ENCODE assay signal across 2 cellular contexts in the genomic region with DNA sequence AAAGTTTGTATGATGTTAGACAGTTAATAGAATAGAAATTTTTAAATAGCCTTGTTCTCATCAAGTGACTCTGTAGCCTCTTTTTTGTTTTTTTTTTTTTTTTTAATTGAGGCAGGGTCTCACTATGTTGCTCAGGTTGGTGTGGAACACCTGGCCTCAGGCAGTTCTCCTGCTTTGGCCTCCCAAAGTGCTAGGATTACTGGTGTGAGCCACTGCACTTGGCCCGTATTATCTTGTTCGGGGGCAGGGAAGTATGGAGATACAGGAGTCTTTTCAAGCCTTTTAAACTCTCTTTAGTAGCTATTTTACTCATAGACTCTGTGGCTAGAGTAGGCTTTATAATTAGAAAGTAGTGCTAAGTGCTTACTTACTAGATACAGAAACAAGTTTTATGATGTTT.
TF ChIP-seq lines count a peak whose summit lies in the region.

No MANE protein-coding gene starts in this region.

TF ChIP-seq in GM23338, 12 proteins besides CTCF, POLR2A, EP300 and RAD21 (continues in another document):
- TF ChIP-seq ZNF114 (CRISPR knock-in tag; IDR thresholded peaks at IDR 0.05) (no peak), POLR2AphosphoS5 (IDR thresholded peaks at IDR 0.05; ENCODE audit: low read depth) (no peak), ZNF331 (CRISPR knock-in tag; IDR thresholded peaks at IDR 0.05; ENCODE audit: low read depth) (no peak), EZH2 (IDR thresholded peaks at IDR 0.05; ENCODE audit: low read depth, unreplicated experiment) (no peak), CREB1 (CRISPR knock-in tag; IDR thresholded peaks at IDR 0.05; ENCODE audit: low read depth) (no peak), STAT1 (IDR thresholded peaks at IDR 0.05; ENCODE audit: unreplicated experiment) (no peak), EZH2phosphoT487 (IDR thresholded peaks at IDR 0.05; ENCODE audit: unreplicated experiment) (no peak)
- TF ChIP-seq, protein P1, sequence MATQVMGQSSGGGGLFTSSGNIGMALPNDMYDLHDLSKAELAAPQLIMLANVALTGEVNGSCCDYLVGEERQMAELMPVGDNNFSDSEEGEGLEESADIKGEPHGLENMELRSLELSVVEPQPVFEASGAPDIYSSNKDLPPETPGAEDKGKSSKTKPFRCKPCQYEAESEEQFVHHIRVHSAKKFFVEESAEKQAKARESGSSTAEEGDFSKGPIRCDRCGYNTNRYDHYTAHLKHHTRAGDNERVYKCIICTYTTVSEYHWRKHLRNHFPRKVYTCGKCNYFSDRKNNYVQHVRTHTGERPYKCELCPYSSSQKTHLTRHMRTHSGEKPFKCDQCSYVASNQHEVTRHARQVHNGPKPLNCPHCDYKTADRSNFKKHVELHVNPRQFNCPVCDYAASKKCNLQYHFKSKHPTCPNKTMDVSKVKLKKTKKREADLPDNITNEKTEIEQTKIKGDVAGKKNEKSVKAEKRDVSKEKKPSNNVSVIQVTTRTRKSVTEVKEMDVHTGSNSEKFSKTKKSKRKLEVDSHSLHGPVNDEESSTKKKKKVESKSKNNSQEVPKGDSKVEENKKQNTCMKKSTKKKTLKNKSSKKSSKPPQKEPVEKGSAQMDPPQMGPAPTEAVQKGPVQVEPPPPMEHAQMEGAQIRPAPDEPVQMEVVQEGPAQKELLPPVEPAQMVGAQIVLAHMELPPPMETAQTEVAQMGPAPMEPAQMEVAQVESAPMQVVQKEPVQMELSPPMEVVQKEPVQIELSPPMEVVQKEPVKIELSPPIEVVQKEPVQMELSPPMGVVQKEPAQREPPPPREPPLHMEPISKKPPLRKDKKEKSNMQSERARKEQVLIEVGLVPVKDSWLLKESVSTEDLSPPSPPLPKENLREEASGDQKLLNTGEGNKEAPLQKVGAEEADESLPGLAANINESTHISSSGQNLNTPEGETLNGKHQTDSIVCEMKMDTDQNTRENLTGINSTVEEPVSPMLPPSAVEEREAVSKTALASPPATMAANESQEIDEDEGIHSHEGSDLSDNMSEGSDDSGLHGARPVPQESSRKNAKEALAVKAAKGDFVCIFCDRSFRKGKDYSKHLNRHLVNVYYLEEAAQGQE (IDR thresholded peaks at IDR 0.05; ENCODE audit: unreplicated experiment): no peak
- TF ChIP-seq, protein P2, sequence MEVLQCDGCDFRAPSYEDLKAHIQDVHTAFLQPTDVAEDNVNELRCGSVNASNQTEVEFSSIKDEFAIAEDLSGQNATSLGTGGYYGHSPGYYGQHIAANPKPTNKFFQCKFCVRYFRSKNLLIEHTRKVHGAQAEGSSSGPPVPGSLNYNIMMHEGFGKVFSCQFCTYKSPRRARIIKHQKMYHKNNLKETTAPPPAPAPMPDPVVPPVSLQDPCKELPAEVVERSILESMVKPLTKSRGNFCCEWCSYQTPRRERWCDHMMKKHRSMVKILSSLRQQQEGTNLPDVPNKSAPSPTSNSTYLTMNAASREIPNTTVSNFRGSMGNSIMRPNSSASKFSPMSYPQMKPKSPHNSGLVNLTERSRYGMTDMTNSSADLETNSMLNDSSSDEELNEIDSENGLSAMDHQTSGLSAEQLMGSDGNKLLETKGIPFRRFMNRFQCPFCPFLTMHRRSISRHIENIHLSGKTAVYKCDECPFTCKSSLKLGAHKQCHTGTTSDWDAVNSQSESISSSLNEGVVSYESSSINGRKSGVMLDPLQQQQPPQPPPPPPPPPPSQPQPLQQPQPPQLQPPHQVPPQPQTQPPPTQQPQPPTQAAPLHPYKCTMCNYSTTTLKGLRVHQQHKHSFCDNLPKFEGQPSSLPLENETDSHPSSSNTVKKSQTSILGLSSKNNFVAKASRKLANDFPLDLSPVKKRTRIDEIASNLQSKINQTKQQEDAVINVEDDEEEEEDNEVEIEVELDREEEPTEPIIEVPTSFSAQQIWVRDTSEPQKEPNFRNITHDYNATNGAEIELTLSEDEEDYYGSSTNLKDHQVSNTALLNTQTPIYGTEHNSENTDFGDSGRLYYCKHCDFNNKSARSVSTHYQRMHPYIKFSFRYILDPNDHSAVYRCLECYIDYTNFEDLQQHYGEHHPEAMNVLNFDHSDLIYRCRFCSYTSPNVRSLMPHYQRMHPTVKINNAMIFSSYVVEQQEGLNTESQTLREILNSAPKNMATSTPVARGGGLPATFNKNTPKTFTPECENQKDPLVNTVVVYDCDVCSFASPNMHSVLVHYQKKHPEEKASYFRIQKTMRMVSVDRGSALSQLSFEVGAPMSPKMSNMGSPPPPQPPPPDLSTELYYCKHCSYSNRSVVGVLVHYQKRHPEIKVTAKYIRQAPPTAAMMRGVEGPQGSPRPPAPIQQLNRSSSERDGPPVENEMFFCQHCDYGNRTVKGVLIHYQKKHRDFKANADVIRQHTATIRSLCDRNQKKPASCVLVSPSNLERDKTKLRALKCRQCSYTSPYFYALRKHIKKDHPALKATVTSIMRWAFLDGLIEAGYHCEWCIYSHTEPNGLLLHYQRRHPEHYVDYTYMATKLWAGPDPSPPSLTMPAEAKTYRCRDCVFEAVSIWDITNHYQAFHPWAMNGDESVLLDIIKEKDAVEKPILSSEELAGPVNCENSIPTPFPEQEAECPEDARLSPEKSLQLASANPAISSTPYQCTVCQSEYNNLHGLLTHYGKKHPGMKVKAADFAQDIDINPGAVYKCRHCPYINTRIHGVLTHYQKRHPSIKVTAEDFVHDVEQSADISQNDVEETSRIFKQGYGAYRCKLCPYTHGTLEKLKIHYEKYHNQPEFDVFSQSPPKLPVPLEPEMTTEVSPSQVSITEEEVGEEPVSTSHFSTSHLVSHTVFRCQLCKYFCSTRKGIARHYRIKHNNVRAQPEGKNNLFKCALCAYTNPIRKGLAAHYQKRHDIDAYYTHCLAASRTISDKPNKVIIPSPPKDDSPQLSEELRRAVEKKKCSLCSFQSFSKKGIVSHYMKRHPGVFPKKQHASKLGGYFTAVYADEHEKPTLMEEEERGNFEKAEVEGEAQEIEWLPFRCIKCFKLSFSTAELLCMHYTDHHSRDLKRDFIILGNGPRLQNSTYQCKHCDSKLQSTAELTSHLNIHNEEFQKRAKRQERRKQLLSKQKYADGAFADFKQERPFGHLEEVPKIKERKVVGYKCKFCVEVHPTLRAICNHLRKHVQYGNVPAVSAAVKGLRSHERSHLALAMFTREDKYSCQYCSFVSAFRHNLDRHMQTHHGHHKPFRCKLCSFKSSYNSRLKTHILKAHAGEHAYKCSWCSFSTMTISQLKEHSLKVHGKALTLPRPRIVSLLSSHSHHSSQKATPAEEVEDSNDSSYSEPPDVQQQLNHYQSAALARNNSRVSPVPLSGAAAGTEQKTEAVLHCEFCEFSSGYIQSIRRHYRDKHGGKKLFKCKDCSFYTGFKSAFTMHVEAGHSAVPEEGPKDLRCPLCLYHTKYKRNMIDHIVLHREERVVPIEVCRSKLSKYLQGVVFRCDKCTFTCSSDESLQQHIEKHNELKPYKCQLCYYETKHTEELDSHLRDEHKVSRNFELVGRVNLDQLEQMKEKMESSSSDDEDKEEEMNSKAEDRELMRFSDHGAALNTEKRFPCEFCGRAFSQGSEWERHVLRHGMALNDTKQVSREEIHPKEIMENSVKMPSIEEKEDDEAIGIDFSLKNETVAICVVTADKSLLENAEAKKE (CRISPR knock-in tag; IDR thresholded peaks at IDR 0.05): no peak
- TF ChIP-seq, protein P3, sequence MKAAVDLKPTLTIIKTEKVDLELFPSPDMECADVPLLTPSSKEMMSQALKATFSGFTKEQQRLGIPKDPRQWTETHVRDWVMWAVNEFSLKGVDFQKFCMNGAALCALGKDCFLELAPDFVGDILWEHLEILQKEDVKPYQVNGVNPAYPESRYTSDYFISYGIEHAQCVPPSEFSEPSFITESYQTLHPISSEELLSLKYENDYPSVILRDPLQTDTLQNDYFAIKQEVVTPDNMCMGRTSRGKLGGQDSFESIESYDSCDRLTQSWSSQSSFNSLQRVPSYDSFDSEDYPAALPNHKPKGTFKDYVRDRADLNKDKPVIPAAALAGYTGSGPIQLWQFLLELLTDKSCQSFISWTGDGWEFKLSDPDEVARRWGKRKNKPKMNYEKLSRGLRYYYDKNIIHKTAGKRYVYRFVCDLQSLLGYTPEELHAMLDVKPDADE (IDR thresholded peaks at IDR 0.05): no peak

TF ChIP-seq in GM12878, 131 proteins besides CTCF, POLR2A, EP300 and RAD21:
- TF ChIP-seq RBBP5 (conservative IDR thresholded peaks at IDR 0.05) (no peak), RUNX3 (IDR thresholded peaks at IDR 0.05; ENCODE audit: low read length) (peak; percentile 23; the same call in 1 of the 2 replicates)
